1 cellular context compared by ENCODE assay signal in the genomic region with DNA sequence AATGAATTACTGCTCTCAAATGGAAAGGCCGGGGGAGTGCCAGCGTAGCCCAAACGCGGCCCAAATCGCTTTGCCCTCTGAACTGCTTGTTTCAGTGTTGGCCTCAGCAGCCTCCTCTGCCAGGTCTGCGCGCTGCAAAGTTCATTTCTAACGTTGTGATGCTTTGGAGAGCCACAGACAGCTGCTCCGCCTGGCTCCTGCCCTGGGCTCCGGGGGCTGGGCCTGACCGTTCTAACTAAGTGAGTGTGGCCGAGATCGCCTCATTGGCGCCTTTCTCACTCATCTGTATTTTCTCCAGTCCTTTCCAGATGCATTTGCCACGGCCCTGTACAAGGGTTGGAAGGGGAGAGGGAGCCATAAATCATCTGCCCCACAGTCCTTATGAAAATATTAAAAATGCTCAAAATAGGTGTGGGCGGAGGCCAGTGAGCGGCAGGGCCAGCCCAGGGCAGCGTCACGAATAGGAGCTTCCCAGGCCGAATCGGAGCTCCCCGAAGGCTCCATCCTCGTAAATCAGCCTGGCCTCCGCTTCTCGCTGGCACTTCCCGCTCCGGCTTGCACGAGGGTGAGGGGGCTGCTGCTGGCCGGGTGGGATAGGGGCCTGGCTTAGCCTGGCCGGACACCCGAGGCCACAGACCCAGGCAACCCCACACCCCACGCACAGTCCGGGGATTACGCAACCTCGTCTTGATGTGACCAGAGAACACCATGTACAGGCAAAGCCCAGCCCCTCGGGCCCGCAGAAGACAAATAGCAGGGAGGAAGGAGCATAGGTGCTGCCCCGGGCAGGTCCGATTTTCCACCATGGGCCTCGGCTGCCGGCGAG.
TF ChIP-seq lines count a peak whose summit lies in the region.

No MANE protein-coding gene starts in this region.

TF ChIP-seq in H1, 55 proteins besides CTCF, POLR2A, EP300 and RAD21:
- TF ChIP-seq MAFK (IDR thresholded peaks at IDR 0.05; ENCODE audit: low read depth, low read length) (no peak), CEBPB (IDR thresholded peaks at IDR 0.05; ENCODE audit: low read depth, low read length) (peak; percentile 75), TEAD4 (IDR thresholded peaks at IDR 0.05; ENCODE audit: low read depth, low read length) (no peak)
